10 cellular contexts compared by ENCODE assay signal in the genomic region with DNA sequence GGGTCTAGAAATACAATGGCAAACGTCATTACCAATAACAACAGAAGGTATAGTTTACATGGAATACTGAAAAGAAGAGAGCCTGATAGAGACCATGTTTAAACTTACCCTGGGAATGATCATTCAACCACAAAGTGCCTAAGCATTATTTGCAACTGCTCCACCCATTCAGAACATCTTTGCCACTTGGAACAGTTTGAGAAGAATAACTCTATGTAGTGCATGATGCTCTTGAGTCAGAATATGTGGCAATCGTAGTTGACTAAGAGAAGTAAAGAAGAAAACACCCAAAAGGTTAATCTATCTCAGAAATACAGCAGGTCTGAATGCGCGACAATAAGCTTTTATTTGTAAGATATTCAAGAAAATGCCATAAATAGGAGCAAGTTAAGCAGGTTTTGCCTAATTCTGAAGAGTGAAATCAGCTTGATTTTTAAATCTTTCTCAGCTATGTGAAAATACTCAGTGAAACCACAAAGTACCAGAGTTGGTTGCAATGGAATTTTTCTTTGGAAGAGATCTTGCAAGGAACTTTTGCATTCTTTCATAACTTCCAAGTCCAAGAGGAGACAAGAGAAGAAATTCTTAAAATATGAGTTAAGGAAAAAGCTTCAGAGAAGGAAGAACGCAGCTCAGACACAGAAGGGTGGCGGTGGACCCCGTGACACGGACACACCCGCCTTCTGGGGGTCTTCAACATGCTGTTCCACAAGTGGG.
DNase-seq lines count a peak whose midpoint lies in the region; ATAC-seq and TF ChIP-seq lines count a peak whose summit lies in the region.
"Had no signal": no experiment of that assay in that cellular context is flagged by ENCODE, and none has a peak within 500 bp of the region (broad histone marks: within the 10 kb centered on the region; RNA-seq: fewer than 3 reads in every experiment).

No MANE protein-coding gene starts in this region.

- no peaks in the 10 kb centered on the region for H3K9me3 ChIP-seq in cardiac muscle cell (ENCODE audit: low read depth)
- H3K9me3 ChIP-seq: BLaER1 treated with 17β-estradiol and CSF1 and Interleukin-3, amounts not matched to agents 10 nM and 100 nM had no signal

- no peak overlapping the region for H3K27ac Mint-ChIP-seq in activated T-helper 17 cell treated with anti-CD3 and anti-CD28 coated beads, Interleukin-2, amount 50 U/mL, for 72 hours

- H3K27ac ChIP-seq in brain microvascular endothelial cell (peak overlapping the region; percentile 46), cardiac muscle cell (peak overlapping the region; percentile 25), skin epidermis (peak overlapping the region in 16 of 21 experiments; percentile 13 to 83 (median 53))
- H3K27ac ChIP-seq: BLaER1 treated with 17β-estradiol and CSF1 and Interleukin-3, amounts not matched to agents 10 nM and 100 nM had no signal

- H3K4me3 ChIP-seq in AG10803 (ENCODE audit: low read length) (peak overlapping the region; percentile 44), brain microvascular endothelial cell (ENCODE audit: low read depth, low read length) (no peak overlapping the region), cardiac muscle cell (no peak overlapping the region), skin epidermis (no peak overlapping the region)
- H3K4me3 ChIP-seq: BLaER1 treated with 17β-estradiol and CSF1 and Interleukin-3, amounts not matched to agents 10 nM and 100 nM had no signal

- H3K9me3 Mint-ChIP-seq in activated T-helper 17 cell treated with anti-CD3 and anti-CD28 coated beads, Interleukin-2, amount 50 U/mL, for 72 hours = no peaks in the 10 kb centered on the region

- H3K4me1 Mint-ChIP-seq in activated T-helper 17 cell treated with anti-CD3 and anti-CD28 coated beads, Interleukin-2, amount 50 U/mL, for 72 hours = no peaks in the 10 kb centered on the region

- TF ChIP-seq CTCF in AG10803 (conservative IDR thresholded peaks at IDR 0.05; ENCODE audit: low read length) (no peak), brain microvascular endothelial cell (IDR thresholded peaks at IDR 0.05; ENCODE audit: low read depth, low read length, missing control alignments) (no peak), cardiac muscle cell (IDR thresholded peaks at IDR 0.05; ENCODE audit: low read depth, low read length) (no peak)

- H3K27me3 ChIP-seq in brain microvascular endothelial cell (replicated peaks) (no peaks in the 10 kb centered on the region), cardiac muscle cell (no peaks in the 10 kb centered on the region)
- H3K27me3 ChIP-seq: BLaER1 treated with 17β-estradiol and CSF1 and Interleukin-3, amounts not matched to agents 10 nM and 100 nM had no signal

- no peaks in the 10 kb centered on the region for H3K36me3 ChIP-seq in brain microvascular endothelial cell (replicated peaks)
- H3K36me3 ChIP-seq in cardiac muscle cell = peaks cover 8% of the 10 kb centered on the region

- in situ Hi-C loops in brain microvascular endothelial cell (cut with HindIII; ENCODE audit: low pct_ligation_motif_present, low sequenced_read_pairs) = no loop called here

- no peaks in the 10 kb centered on the region for H3K27me3 Mint-ChIP-seq in activated T-helper 17 cell treated with anti-CD3 and anti-CD28 coated beads, Interleukin-2, amount 50 U/mL, for 72 hours

- DNase-seq in AG10803 (ENCODE audit: low read depth) (peak; percentile 91), brain microvascular endothelial cell (peak; percentile 22), cardiac muscle cell (ENCODE audit: low read depth in 1 of 2, low spot score in 1 of 2) (peak in 1 of 2 donors; percentile 75), activated T-cell treated with anti-CD3 and anti-CD28 coated beads for 4 hours (no peak), left lobe of liver (ENCODE audit: low spot score) (no peak)
- DNase-seq in activated CD8-positive, alpha-beta memory T cell treated with anti-CD3 and anti-CD28 coated beads, Interleukin-2, amount 50 U/mL, for 4 hours = no peak
- DNase-seq: NCI-H2029 treated with DMSO at 0.1 percent for 48 hours had no signal

- H3K4me3 Mint-ChIP-seq in activated T-helper 17 cell treated with anti-CD3 and anti-CD28 coated beads, Interleukin-2, amount 50 U/mL, for 72 hours = no peak overlapping the region

- no peak for ATAC-seq in left lobe of liver
- ATAC-seq in activated T-helper 17 cell treated with anti-CD3 and anti-CD28 coated beads, Interleukin-2, amount 50 U/mL, for 72 hours (replicated peaks) = no peak

- H3K36me3 Mint-ChIP-seq in activated T-helper 17 cell treated with anti-CD3 and anti-CD28 coated beads, Interleukin-2, amount 50 U/mL, for 72 hours (ENCODE audit: low read depth) = peaks cover 16% of the 10 kb centered on the region

- peaks cover 9% of the 10 kb centered on the region for H3K4me1 ChIP-seq in cardiac muscle cell (ENCODE audit: low read depth)

Comparison
In these comparisons a context has a peak if more than half of its experiments do, and no peak if none do; other contexts are left out.
1. DNase-seq: peak in AG10803 (single experiment) and brain microvascular endothelial cell (single experiment); none in activated T-cell treated with anti-CD3 and anti-CD28 coated beads for 4 hours (single experiment), left lobe of liver (single experiment) and activated CD8-positive, alpha-beta memory T cell treated with anti-CD3 and anti-CD28 coated beads, Interleukin-2, amount 50 U/mL, for 4 hours (single experiment).
2. Peak in every context shown above with its lines, with median percentiles within 50 percentile points of each other: H3K27ac ChIP-seq.